Comparison of ENCODE assay signal across 15 cellular contexts in the genomic region with DNA sequence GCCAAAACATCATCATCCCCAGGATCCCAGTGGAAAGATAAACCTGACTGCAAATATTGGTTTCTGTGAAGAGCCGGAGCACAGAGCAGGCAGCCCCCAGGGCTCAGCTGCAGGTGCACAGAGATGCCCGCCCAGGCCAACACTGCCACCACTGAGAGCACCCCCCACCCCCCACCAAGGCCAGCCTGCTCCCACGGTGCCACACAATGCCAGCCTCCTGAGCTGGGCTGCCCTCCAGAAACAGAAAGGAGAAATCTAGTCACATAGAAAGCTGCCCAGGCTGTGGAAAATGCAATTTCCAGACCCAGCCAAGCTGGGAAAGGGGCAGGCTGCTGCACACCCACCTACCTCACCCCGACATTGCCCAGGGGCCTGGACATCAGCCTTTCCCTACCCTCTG.
"Had no signal": no experiment of that assay in that cellular context is flagged by ENCODE, and none has a peak within 500 bp of the region (broad histone marks: within the 10 kb centered on the region; RNA-seq: fewer than 3 reads in every experiment).

No MANE protein-coding gene starts in this region.

- ATAC-seq: heart left ventricle; left cardiac atrium; left ventricle myocardium superior; psoas muscle; sciatic nerve; stimulated activated naive B cell treated with anti-CD40 and anti-IgM and Interleukin-4, amounts not matched to agents 10 μg/mL and 1 μg/mL and 100 μg/mL, for 72 hours; stimulated activated naive CD8-positive, alpha-beta T cell treated with anti-CD3 and anti-CD28 coated beads, Interleukin-15, amount 100 ng/mL, for 72 hours had no signal

- DNase-seq: effector CD4-positive, alpha-beta T cell; foreskin melanocyte; heart left ventricle; islet precursor cell; left cardiac atrium; left ventricle myocardium superior; occipital lobe; psoas muscle; spleen; stimulated activated CD4-positive, alpha-beta T cell treated with anti-CD3 and anti-CD28 coated beads, Interleukin-2, amount 100 ng/mL, for 24 hours; stimulated activated CD4-positive, alpha-beta T cell treated with anti-CD3 and anti-CD28 coated beads, Interleukin-4, amount 100 ng/mL, for 4 hours; stimulated activated naive B cell treated with anti-CD40 and anti-IgM and Interleukin-4, amounts not matched to agents 10 μg/mL and 1 μg/mL and 100 μg/mL, for 72 hours; stimulated activated naive CD8-positive, alpha-beta T cell treated with anti-CD3 and anti-CD28 coated beads, Interleukin-15, amount 100 ng/mL, for 72 hours; testis had no signal
